Comparison of ENCODE assay signal across 21 cellular contexts in the genomic region with DNA sequence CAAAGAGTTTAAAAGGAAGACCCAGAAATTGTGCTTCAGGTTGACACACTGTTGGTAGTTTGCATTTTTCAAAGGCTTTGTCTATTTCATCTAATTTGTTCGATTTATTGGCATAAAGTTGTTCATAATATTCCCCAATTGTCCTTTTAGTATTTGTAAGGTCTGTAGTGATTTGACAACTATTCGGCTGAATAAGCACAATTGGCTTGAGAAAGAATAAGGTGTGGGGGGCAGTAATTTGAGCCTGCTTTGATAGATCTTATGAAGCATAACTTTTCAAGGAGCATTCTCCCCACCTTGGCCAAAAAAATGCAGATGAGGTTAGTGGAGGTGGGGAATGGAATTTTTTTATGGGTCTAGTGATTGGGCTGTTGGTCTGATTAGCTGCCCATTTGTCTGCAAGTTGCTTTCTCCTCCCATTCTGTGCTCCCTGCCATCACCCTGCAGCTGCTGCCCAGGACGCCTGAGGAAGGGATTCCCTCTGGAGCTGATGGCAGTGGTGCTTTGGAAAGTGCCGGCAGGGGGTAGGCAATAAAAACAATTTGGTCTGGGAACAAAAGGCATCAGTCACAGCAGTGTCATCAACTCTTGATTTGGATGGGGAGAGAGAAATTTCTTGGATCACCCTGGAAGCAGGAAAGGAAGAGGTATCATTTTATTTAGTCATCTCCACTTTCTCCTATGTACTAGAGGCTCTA. TPM values are rescaled to one million over a fixed set of nuclear protein-coding genes. Genes with fewer than 3 reads are reported as not detected.
A peak's percentile ranks its signal among the peaks of the same experiment; 100 is the strongest.
DNase-seq lines count a peak whose midpoint lies in the region; ATAC-seq and TF ChIP-seq lines count a peak whose summit lies in the region.
"Had no signal": no experiment of that assay in that cellular context is flagged by ENCODE, and none has a peak within 500 bp of the region (broad histone marks: within the 10 kb centered on the region; RNA-seq: fewer than 3 reads in every experiment).

No MANE protein-coding gene starts in this region.

- H3K9ac ChIP-seq in PC-3 (ENCODE audit: low read length) = no peak overlapping the region

- DNase-seq in EH (ENCODE audit: low read depth) (peak; percentile 18), HT1080 (ENCODE audit: low read depth) (peak; percentile 58), PC-3 (peak; percentile 12), islet precursor cell (peak; percentile 79), NCI-H226 (no peak), upper lobe of left lung (no peak)
- no peak for DNase-seq in CD4-positive, alpha-beta T cell
- no peak for DNase-seq in activated CD4-positive, alpha-beta T cell treated with anti-CD3 and anti-CD28 coated beads for 1 hour
- DNase-seq: activated naive CD4-positive, alpha-beta T cell treated with anti-CD3 and anti-CD28 coated beads, Interleukin-2, amount 50 U/mL, for 16 hours; activated T-cell treated with anti-CD3 and anti-CD28 coated beads, Interleukin-2, amount 50 U/mL, for 1 hour; Calu3; GOT3; NK-92 treated with Interleukin-12 subunit alpha and Interleukin-12 subunit beta, amount 100 ng/mL, for 24 hours; RPMI8226; stimulated activated naive B cell treated with anti-CD40 and anti-IgM and Interleukin-4, amounts not matched to agents 10 μg/mL and 1 μg/mL and 100 μg/mL, for 72 hours had no signal

- TF ChIP-seq POLR2A in upper lobe of left lung (IDR thresholded peaks at IDR 0.05) = no peak

- H3K36me3 Mint-ChIP-seq in CD4-positive, alpha-beta T cell (ENCODE audit: low read depth) = no peaks in the 10 kb centered on the region
- H3K36me3 Mint-ChIP-seq: brain; memory B cell; natural killer cell treated with Interleukin-12 subunit alpha and Interleukin-12 subunit beta and Interleukin-15 and Interleukin-18, amount 100 ng/mL, for 72 hours; stimulated activated naive B cell treated with anti-CD40 and anti-IgM and Interleukin-4, amounts not matched to agents 10 μg/mL and 1 μg/mL and 100 μg/mL, for 72 hours had no signal

- H3K9me3 Mint-ChIP-seq in CD4-positive, alpha-beta T cell = no peaks in the 10 kb centered on the region
- H3K9me3 Mint-ChIP-seq: brain; memory B cell; natural killer cell treated with Interleukin-12 subunit alpha and Interleukin-12 subunit beta and Interleukin-15 and Interleukin-18, amount 100 ng/mL, for 72 hours; stimulated activated naive B cell treated with anti-CD40 and anti-IgM and Interleukin-4, amounts not matched to agents 10 μg/mL and 1 μg/mL and 100 μg/mL, for 72 hours had no signal

- no peaks in the 10 kb centered on the region for H3K9me3 ChIP-seq in PC-3 (ENCODE audit: low read length)
- no peaks in the 10 kb centered on the region for H3K9me3 ChIP-seq in CD4-positive, alpha-beta T cell (ENCODE audit: control insufficient read depth, low read length)
- no peaks in the 10 kb centered on the region for H3K9me3 ChIP-seq in upper lobe of left lung
- H3K9me3 ChIP-seq: tibial nerve had no signal

- TF ChIP-seq CTCF in PC-3 (conservative IDR thresholded peaks at IDR 0.05; ENCODE audit: low read depth, low read length) (no peak), upper lobe of left lung (IDR thresholded peaks at IDR 0.05) (no peak)
- TF ChIP-seq CTCF in CD4-positive, alpha-beta T cell (IDR thresholded peaks at IDR 0.05) = no peak

- no peak overlapping the region for H3K4me2 ChIP-seq in PC-3 (ENCODE audit: low read length)

- ATAC-seq in PC-3 (peak; percentile 37), upper lobe of left lung (ENCODE audit: low FRiP score in 2 of 2) (no peak)
- no peak for ATAC-seq in CD4-positive, alpha-beta T cell (ENCODE audit: poor library complexity)
- ATAC-seq: natural killer cell treated with Interleukin-12 subunit alpha and Interleukin-12 subunit beta and Interleukin-15 and Interleukin-18, amount 100 ng/mL, for 72 hours; stimulated activated naive B cell treated with anti-CD40 and anti-IgM and Interleukin-4, amounts not matched to agents 10 μg/mL and 1 μg/mL and 100 μg/mL, for 72 hours had no signal

- H3K36me3 ChIP-seq in PC-3 (ENCODE audit: low read depth, low read length) (no peaks in the 10 kb centered on the region), upper lobe of left lung (no peaks in the 10 kb centered on the region)
- H3K36me3 ChIP-seq: tibial nerve had no signal

- H3K4me3 ChIP-seq in PC-3 (ENCODE audit: low read length) = no peak overlapping the region
- H3K4me3 ChIP-seq in upper lobe of left lung = no peak overlapping the region
- H3K4me3 ChIP-seq: tibial nerve had no signal

- no peaks in the 10 kb centered on the region for H3K27me3 ChIP-seq in PC-3 (ENCODE audit: low read length)
- no peaks in the 10 kb centered on the region for H3K27me3 ChIP-seq in CD4-positive, alpha-beta T cell (ENCODE audit: control insufficient read depth, insufficient read depth, low read length)
- no peaks in the 10 kb centered on the region for H3K27me3 ChIP-seq in upper lobe of left lung

- BruUV-seq in PC-3 (replicated peaks; lab: Mats Ljungman, UMichigan) = no TSS peak

- intact Hi-C loops in PC-3 (cut with micrococcal nuclease) = no loop called here
- intact Hi-C loops in CD4-positive, alpha-beta T cell (cut with DNase I, micrococcal nuclease) = no loop called here

- no peaks in the 10 kb centered on the region for H3K4me1 Mint-ChIP-seq in CD4-positive, alpha-beta T cell (ENCODE audit: low read depth)
- H3K4me1 Mint-ChIP-seq: memory B cell; stimulated activated naive B cell treated with anti-CD40 and anti-IgM and Interleukin-4, amounts not matched to agents 10 μg/mL and 1 μg/mL and 100 μg/mL, for 72 hours had no signal

- 56 to 60% methylated on average over 4 of the region's 4 CpGs for WGBS in upper lobe of left lung, 2 donors

- no peaks in the 10 kb centered on the region for H3K9me2 ChIP-seq in PC-3 (replicated peaks; ENCODE audit: low read length)

- H3K4me1 ChIP-seq in PC-3 (ENCODE audit: insufficient read depth, low read length) (peaks cover 16% of the 10 kb centered on the region; the same call in 1 of the 2 replicates), upper lobe of left lung (no peaks in the 10 kb centered on the region)
- H3K4me1 ChIP-seq: tibial nerve had no signal

- H3K79me2 ChIP-seq in PC-3 (ENCODE audit: low read length) = no peaks in the 10 kb centered on the region

- H3K27me3 Mint-ChIP-seq in CD4-positive, alpha-beta T cell = no peaks in the 10 kb centered on the region
- H3K27me3 Mint-ChIP-seq: brain had no signal

- POLR2A ChIA-PET in PC-3 (lab: Charles Lee; ENCODE audit: unreplicated experiment) = no interaction called here
- POLR2A ChIA-PET in CD4-positive, alpha-beta T cell (lab: Charles Lee) = no interaction called here

- H2AFZ ChIP-seq in PC-3 (ENCODE audit: low read length) = no peak overlapping the region

- no peaks in the 10 kb centered on the region for H3F3A ChIP-seq in PC-3 (ENCODE audit: low read length, unreplicated experiment)

- no peak overlapping the region for H3K27ac Mint-ChIP-seq in CD4-positive, alpha-beta T cell
- H3K27ac Mint-ChIP-seq: brain; memory B cell; natural killer cell treated with Interleukin-12 subunit alpha and Interleukin-12 subunit beta and Interleukin-15 and Interleukin-18, amount 100 ng/mL, for 72 hours; stimulated activated naive B cell treated with anti-CD40 and anti-IgM and Interleukin-4, amounts not matched to agents 10 μg/mL and 1 μg/mL and 100 μg/mL, for 72 hours had no signal

- H3K27ac ChIP-seq in PC-3 (ENCODE audit: low read length) = no peak overlapping the region
- no peak overlapping the region for H3K27ac ChIP-seq in CD4-positive, alpha-beta T cell (ENCODE audit: low read depth, low read length)
- H3K27ac ChIP-seq in upper lobe of left lung = no peak overlapping the region
- H3K27ac ChIP-seq: tibial nerve had no signal

- TF ChIP-seq EP300 in upper lobe of left lung (IDR thresholded peaks at IDR 0.05) = no peak

- no peak overlapping the region for H3K4me3 Mint-ChIP-seq in CD4-positive, alpha-beta T cell
- H3K4me3 Mint-ChIP-seq: brain; memory B cell; natural killer cell treated with Interleukin-12 subunit alpha and Interleukin-12 subunit beta and Interleukin-15 and Interleukin-18, amount 100 ng/mL, for 72 hours; stimulated activated naive B cell treated with anti-CD40 and anti-IgM and Interleukin-4, amounts not matched to agents 10 μg/mL and 1 μg/mL and 100 μg/mL, for 72 hours had no signal

- CTCF ChIA-PET in PC-3 (lab: Charles Lee) = no interaction called here
- CTCF ChIA-PET in CD4-positive, alpha-beta T cell (lab: Charles Lee) = interaction anchor here (0.8 kb wide), 1 partner anchor 16 kb away, joined by 3 read pairs; no protein-coding TSS in a partner anchor

- no peaks in the 10 kb centered on the region for H4K20me1 ChIP-seq in PC-3 (ENCODE audit: low read length)

RNA-seq across cellular contexts. Expression of gene WNT8A, which starts 26.6 kb away (rescaled TPM):
- total RNA-seq in HT1080 (2014; rRNA removed; shearing (Covaris generic)) = not detected in 2 replicates
- polyA plus RNA-seq in HT1080 (2015; cell fraction: cytosol; rRNA removed) = not detected in 2 replicates
- polyA plus RNA-seq in HT1080 (2015; cell fraction: nucleus; rRNA removed) = not detected in 2 replicates
- total RNA-seq in PC-3 (2014; rRNA removed) (not detected in 2 replicates), upper lobe of left lung (not detected)
- not detected for total RNA-seq in CD4-positive, alpha-beta T cell
- total RNA-seq: Calu3; epithelial cell of proximal tubule; natural killer cell treated with Interleukin-12 subunit alpha and Interleukin-12 subunit beta and Interleukin-15 and Interleukin-18, amount 100 ng/mL, for 72 hours; pulmonary artery endothelial cell; tibial nerve had no signal

RNA-seq across cellular contexts. Expression of gene NME5, which starts 28.8 kb away (rescaled TPM):
- not detected in 2 replicates for total RNA-seq in HT1080 (2014; rRNA removed; shearing (Covaris generic))
- 0.40 and 0.49 TPM in 2 replicates for polyA plus RNA-seq in HT1080 (2015; cell fraction: cytosol; rRNA removed)
- 0.57 and 1.4 TPM in 2 replicates for polyA plus RNA-seq in HT1080 (2015; cell fraction: nucleus; rRNA removed)
- total RNA-seq in PC-3 (2014; rRNA removed) (0.40 and 0.44 TPM in 2 replicates), upper lobe of left lung (10 to 100 TPM in 1 of 6 donors, 1 to 10 TPM in 4, not detected in 1; 1.6 to 22.8 (median 4.4) TPM)
- not detected for total RNA-seq in CD4-positive, alpha-beta T cell
- total RNA-seq: natural killer cell treated with Interleukin-12 subunit alpha and Interleukin-12 subunit beta and Interleukin-15 and Interleukin-18, amount 100 ng/mL, for 72 hours had no signal

Comparison
In these comparisons a context has a peak if more than half of its experiments do, and no peak if none do; other contexts are left out.
1. DNase-seq: peak in EH (single experiment), HT1080 (single experiment), PC-3 (single experiment) and islet precursor cell (single experiment); none in NCI-H226 (single experiment), CD4-positive, alpha-beta T cell (0 of 10), activated CD4-positive, alpha-beta T cell treated with anti-CD3 and anti-CD28 coated beads for 1 hour (single experiment) and upper lobe of left lung (0 of 2).